Comparison of ENCODE assay signal across 8 cellular contexts in the genomic region with DNA sequence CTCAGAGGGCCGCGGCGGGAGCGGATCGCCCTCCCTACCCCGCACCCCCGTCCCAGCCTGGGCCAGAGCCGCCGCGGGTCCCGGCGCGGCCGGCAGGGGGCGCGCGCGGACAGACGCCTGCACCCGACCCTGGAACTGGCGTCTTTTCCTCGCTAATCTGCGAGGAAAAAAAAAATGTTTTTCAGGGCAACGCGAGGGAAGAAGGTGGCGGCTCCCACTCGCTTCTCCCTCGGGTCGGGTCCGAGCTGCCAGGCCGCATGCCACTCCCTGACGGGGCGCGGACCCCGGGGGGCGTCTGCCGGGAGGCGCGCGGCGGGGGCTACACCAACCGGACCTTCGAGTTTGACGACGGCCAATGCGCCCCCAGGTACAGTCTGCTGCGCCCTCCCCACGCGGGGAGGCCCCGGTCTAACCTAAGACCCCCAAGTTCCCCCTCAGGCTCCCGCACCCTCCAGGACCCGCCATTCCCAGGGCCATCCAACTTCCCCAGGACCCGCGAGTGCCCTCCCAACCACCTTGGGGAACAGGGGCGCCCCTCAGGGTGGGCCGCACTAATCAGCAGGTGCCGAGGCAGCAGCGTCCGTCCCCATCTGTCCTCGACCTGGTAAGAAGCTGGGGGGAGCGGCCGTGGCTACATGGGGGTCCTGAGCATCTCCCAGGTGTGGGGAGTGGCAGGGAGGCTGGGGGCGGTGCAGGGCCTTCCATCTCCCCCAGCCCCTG.
DNase-seq lines count a peak whose midpoint lies in the region; ATAC-seq lines count a peak whose summit lies in the region.

Gene KCNT1, plus strand, starts transcription at position 184 of the 720 bp plus-strand sequence. Its CDS starts 74 bp downstream, at position 258.

- ATAC-seq in GM18511 (IDR thresholded peaks at IDR 0.05; ENCODE audit: unreplicated experiment) (no peak), GM18907 (IDR thresholded peaks at IDR 0.05; ENCODE audit: unreplicated experiment) (no peak)

- H3K27ac ChIP-seq in angular gyrus (ENCODE audit: low read depth, low read length) = peak within 1 kb of the TSS; percentile 19

- peak; percentile 36 for DNase-seq in COLO668 (lab: John Stamatoyannopoulos, UW; ENCODE audit: unreplicated experiment)
- DNase-seq in HK-2 (ENCODE audit: unreplicated experiment) = peak; percentile 77
- DNase-seq in T follicular helper cell (ENCODE audit: low read depth) = peak; percentile 19
- DNase-seq in stimulated activated CD4-positive, alpha-beta T cell treated with anti-CD3 and anti-CD28 coated beads, Interleukin-12 subunit alpha, Interleukin-12 subunit beta, amount 100 ng/mL, for 48 hours (ENCODE audit: low read depth in 2 of 3, low spot score in 1 of 3) = peak; percentile 24 to 52 (median 30)

- peak within 1 kb of the TSS; percentile 17 for H3K4me3 ChIP-seq in iPS-11a (ENCODE audit: low read depth, low read length)

Comparison
In these comparisons a context has a peak if more than half of its experiments do, and no peak if none do; other contexts are left out.
1. DNase-seq: peak in every context shown above with its lines; median percentile 77 in HK-2; 36 in COLO668; 30 in stimulated activated CD4-positive, alpha-beta T cell treated with anti-CD3 and anti-CD28 coated beads, Interleukin-12 subunit alpha, Interleukin-12 subunit beta, amount 100 ng/mL, for 48 hours; 19 in T follicular helper cell.